ENCODE assay signal across 17 cellular contexts in the genomic region with DNA sequence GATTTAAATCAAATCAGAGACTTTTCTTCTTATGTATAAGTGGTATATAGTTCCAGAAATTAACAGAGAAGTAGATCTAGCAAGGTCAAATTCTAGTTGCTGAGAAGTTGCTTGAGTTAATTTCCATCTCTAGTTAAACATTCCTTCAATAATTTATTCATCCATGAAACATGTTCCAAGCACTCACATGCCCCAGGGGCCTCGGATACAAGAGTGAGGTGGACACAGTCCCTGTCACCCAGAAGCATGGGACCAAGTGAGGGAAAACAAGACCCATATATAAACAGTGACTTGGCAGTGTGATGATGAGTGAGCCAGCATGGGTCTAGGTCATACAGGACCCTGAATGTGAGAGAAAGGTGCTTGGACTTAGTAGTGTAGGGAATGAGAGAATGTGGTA.
DNase-seq lines count a peak whose midpoint lies in the region; ATAC-seq and TF ChIP-seq lines count a peak whose summit lies in the region.
"Had no signal": no experiment of that assay in that cellular context is flagged by ENCODE, and none has a peak within 500 bp of the region (broad histone marks: within the 10 kb centered on the region; RNA-seq: fewer than 3 reads in every experiment).

No MANE protein-coding gene starts in this region.

- H3K4me1 Mint-ChIP-seq in HFFc6 (ENCODE audit: low read depth), result peaks cover 38% of the 10 kb centered on the region
- H3K4me1 Mint-ChIP-seq: B cell, H9 had no signal

- peaks cover 3% of the 10 kb centered on the region for H3K27me3 Mint-ChIP-seq in HFFc6 (ENCODE audit: insufficient read depth)
- H3K27me3 Mint-ChIP-seq: B cell had no signal

- ATAC-seq in omental fat pad (ENCODE audit: low FRiP score) (peak; percentile 8), GM19023 (IDR thresholded peaks at IDR 0.05; ENCODE audit: unreplicated experiment) (no peak), HG03439 (IDR thresholded peaks at IDR 0.05; ENCODE audit: unreplicated experiment) (no peak)

- no peaks in the 10 kb centered on the region for H3K36me3 Mint-ChIP-seq in HFFc6 (ENCODE audit: low read depth)

- no peaks in the 10 kb centered on the region for H3K9me3 Mint-ChIP-seq in HFFc6
- H3K9me3 Mint-ChIP-seq: H9 had no signal

- no peak overlapping the region for H3K4me3 ChIP-seq in epithelial cell of proximal tubule (ENCODE audit: low read depth, low read length)

- H3K27ac Mint-ChIP-seq in HFFc6, result peak overlapping the region; percentile 87
- H3K27ac Mint-ChIP-seq: B cell had no signal

- peak overlapping the region; percentile 71 for H3K4me3 Mint-ChIP-seq in HFFc6
- H3K4me3 Mint-ChIP-seq: B cell, H9 had no signal

- in situ Hi-C loops in Caki2 (cut with HindIII; ENCODE audit: low pct_unique_long_range_greater_than_20kb, low sequenced_read_pairs), result no loop called here

- DNase-seq in Caki2 (ENCODE audit: low read depth) (peak; percentile 46), HFFc6 (peak; percentile 51), epithelial cell of proximal tubule (ENCODE audit: low read depth) (peak; percentile 57), omental fat pad (ENCODE audit: low spot score) (no peak), D341Med (ENCODE audit: low spot score) (no peak)
- DNase-seq in activated effector memory CD4-positive, alpha-beta T cell treated with anti-CD3 and anti-CD28 coated beads, Interleukin-2, amount 50 U/mL, for 16 hours, result no peak
- DNase-seq: COR-L47, DMS53, H9, NCI-H1092 treated with DMSO at 0.1 percent for 48 hours, NCI-H146, NCI-H2029 treated with DMSO at 0.1 percent for 48 hours, NCI-H2171 treated with DMSO at 0.1 percent for 48 hours, NCI-H446 had no signal

- no peak for TF ChIP-seq CTCF in HFFc6 (IDR thresholded peaks at IDR 0.05)
- no peak for TF ChIP-seq CTCF in epithelial cell of proximal tubule (conservative IDR thresholded peaks at IDR 0.05; ENCODE audit: low read depth, low read length)
- no peak for TF ChIP-seq CTCF in omental fat pad (IDR thresholded peaks at IDR 0.05)

Comparison
In these comparisons a context has a peak if more than half of its experiments do, and no peak if none do; other contexts are left out.
1. DNase-seq: peak in Caki2 (single experiment), HFFc6 (single experiment) and epithelial cell of proximal tubule (single experiment); none in omental fat pad (single experiment), D341Med (single experiment) and activated effector memory CD4-positive, alpha-beta T cell treated with anti-CD3 and anti-CD28 coated beads, Interleukin-2, amount 50 U/mL, for 16 hours (single experiment).